ENCODE assay signal across 39 cellular contexts in genomic region chr11:131717616-131718015, GRCh38.
"Had no signal": no experiment of that assay in that cellular context is flagged by ENCODE, and none has a peak within 500 bp of the region (broad histone marks: within the 10 kb centered on the region; RNA-seq: fewer than 3 reads in every experiment).

No MANE protein-coding gene starts in this region.

- DNase-seq: activated effector memory CD4-positive, alpha-beta T cell treated with anti-CD3 and anti-CD28 coated beads, Interleukin-2, amount 50 U/mL, for 16 hours; activated effector memory CD4-positive, alpha-beta T cell treated with Interleukin-2 at 50 U/mL for 16 hours; activated gamma-delta T cell; activated gamma-delta T cell treated with Interleukin-2 at 50 U/mL for 16 hours; activated naive CD4-positive, alpha-beta T cell; activated naive CD4-positive, alpha-beta T cell treated with anti-CD3 and anti-CD28 coated beads for 36 hours; activated naive CD4-positive, alpha-beta T cell treated with anti-CD3 and anti-CD28 coated beads, Interleukin-2, amount 10 ng/mL, durations not matched to agents 7 days and 5 days; activated naive CD4-positive, alpha-beta T cell treated with anti-CD3 and anti-CD28 coated beads, Interleukin-2, amount 50 U/mL, for 16 hours; activated naive CD4-positive, alpha-beta T cell treated with Interleukin-2 at 50 U/mL for 16 hours; activated naive CD8-positive, alpha-beta T cell treated with anti-CD3 and anti-CD28 coated beads for 36 hours; activated naive CD8-positive, alpha-beta T cell treated with anti-CD3 and anti-CD28 coated beads, Interleukin-2, amount 10 ng/mL, durations not matched to agents 7 days and 5 days; activated naive CD8-positive, alpha-beta T cell treated with anti-CD3 and anti-CD28 coated beads, Interleukin-2, amount 50 U/mL, for 24 hours; activated T-cell treated with anti-CD3 and anti-CD28 coated beads for 4 hours; activated T-cell treated with anti-CD3 and anti-CD28 coated beads, Interleukin-2, amount 50 U/mL, for 1 hour; activated T-cell treated with anti-CD3 and anti-CD28 coated beads, Interleukin-2, amount 50 U/mL, for 24 hours; activated T-cell treated with anti-CD3 and anti-CD28 coated beads, Interleukin-2, amount 50 U/mL, for 4 hours; activated T-cell treated with anti-CD3 and anti-CD28 coated beads, Interleukin-2, amount 50 U/mL, for 48 hours; activated T-cell treated with anti-CD3 and anti-CD28 coated beads, Interleukin-2, amount 50 U/mL, for 72 hours; adrenal gland; amniotic stem cell; amygdala; anterior cingulate cortex; aorta; body of pancreas; brain microvascular endothelial cell; caudate nucleus; central memory CD4-positive, alpha-beta T cell; cerebellar nuclear complex had no signal

- H3K27me3 ChIP-seq: adrenal gland, ascending aorta, body of pancreas, brain microvascular endothelial cell, cardiac muscle cell had no signal

- H3K4me3 Mint-ChIP-seq: activated naive CD4-positive, alpha-beta T cell treated with anti-CD3 and anti-CD28 coated beads for 36 hours; activated naive CD4-positive, alpha-beta T cell treated with anti-CD3 and anti-CD28 coated beads, Interleukin-2, amount 10 ng/mL, durations not matched to agents 7 days and 5 days; activated naive CD4-positive, alpha-beta T cell treated with anti-CD3 and anti-CD28 coated beads, Interleukin-2, amount 50 U/mL, for 24 hours; activated naive CD8-positive, alpha-beta T cell; activated naive CD8-positive, alpha-beta T cell treated with anti-CD3 and anti-CD28 coated beads for 36 hours; activated naive CD8-positive, alpha-beta T cell treated with anti-CD3 and anti-CD28 coated beads, Interleukin-2, amount 10 ng/mL, durations not matched to agents 7 days and 5 days; activated naive CD8-positive, alpha-beta T cell treated with anti-CD3 and anti-CD28 coated beads, Interleukin-2, amount 50 U/mL, for 24 hours; activated T-cell treated with anti-CD3 and anti-CD28 coated beads, Interleukin-2, amount 50 U/mL, for 24 hours; activated T-cell treated with anti-CD3 and anti-CD28 coated beads, Interleukin-2, amount 50 U/mL, for 4 hours; activated T-cell treated with anti-CD3 and anti-CD28 coated beads, Interleukin-2, amount 50 U/mL, for 72 hours; activated T-helper 1 cell treated with anti-CD3 and anti-CD28 coated beads, Interleukin-12 subunit alpha, Interleukin-12 subunit beta, Interleukin-2, Interleukin-4 antibody, amounts not matched to agents 30 ng/mL and 10 ng/mL and 1 ng/mL, durations not matched to agents 14 hours and 24 hours and 36 hours; activated T-helper 17 cell treated with anti-CD3 and anti-CD28 coated beads, Interleukin-2, amount 50 U/mL, for 72 hours; brain; central memory CD8-positive, alpha-beta T cell had no signal

- H3K27ac Mint-ChIP-seq: activated naive CD4-positive, alpha-beta T cell treated with anti-CD3 and anti-CD28 coated beads for 36 hours; activated naive CD4-positive, alpha-beta T cell treated with anti-CD3 and anti-CD28 coated beads, Interleukin-2, amount 10 ng/mL, durations not matched to agents 7 days and 5 days; activated naive CD4-positive, alpha-beta T cell treated with anti-CD3 and anti-CD28 coated beads, Interleukin-2, amount 50 U/mL, for 24 hours; activated naive CD4-positive, alpha-beta T cell treated with anti-CD3 and anti-CD28 coated beads, Interleukin-2, amount 50 U/mL, for 72 hours; activated naive CD8-positive, alpha-beta T cell; activated naive CD8-positive, alpha-beta T cell treated with anti-CD3 and anti-CD28 coated beads for 36 hours; activated naive CD8-positive, alpha-beta T cell treated with anti-CD3 and anti-CD28 coated beads, Interleukin-2, amount 10 ng/mL, durations not matched to agents 7 days and 5 days; activated naive CD8-positive, alpha-beta T cell treated with anti-CD3 and anti-CD28 coated beads, Interleukin-2, amount 50 U/mL, for 24 hours; activated T-cell treated with anti-CD3 and anti-CD28 coated beads, Interleukin-2, amount 50 U/mL, for 24 hours; activated T-cell treated with anti-CD3 and anti-CD28 coated beads, Interleukin-2, amount 50 U/mL, for 72 hours; activated T-helper 1 cell treated with anti-CD3 and anti-CD28 coated beads, Interleukin-12 subunit alpha, Interleukin-12 subunit beta, Interleukin-2, Interleukin-4 antibody, amounts not matched to agents 30 ng/mL and 10 ng/mL and 1 ng/mL, durations not matched to agents 14 hours and 24 hours and 36 hours; activated T-helper 17 cell treated with anti-CD3 and anti-CD28 coated beads, Interleukin-2, amount 50 U/mL, for 72 hours; activated T-helper 2 cell treated with anti-CD3 and anti-CD28 coated beads, Interferon-gamma antibody, Interleukin-2, Interleukin-4, amounts not matched to agents 10 μg/mL and 5 μg/mL and 100 μg/mL, durations not matched to agents 14 hours and 24 hours and 36 hours; brain had no signal

- H3K4me1 Mint-ChIP-seq: activated naive CD4-positive, alpha-beta T cell treated with anti-CD3 and anti-CD28 coated beads, Interleukin-2, amount 10 ng/mL, durations not matched to agents 7 days and 5 days; activated naive CD4-positive, alpha-beta T cell treated with anti-CD3 and anti-CD28 coated beads, Interleukin-2, amount 50 U/mL, for 24 hours; activated naive CD8-positive, alpha-beta T cell treated with anti-CD3 and anti-CD28 coated beads for 36 hours; activated naive CD8-positive, alpha-beta T cell treated with anti-CD3 and anti-CD28 coated beads, Interleukin-2, amount 10 ng/mL, durations not matched to agents 7 days and 5 days; activated naive CD8-positive, alpha-beta T cell treated with anti-CD3 and anti-CD28 coated beads, Interleukin-2, amount 50 U/mL, for 24 hours; activated T-helper 17 cell treated with anti-CD3 and anti-CD28 coated beads, Interleukin-2, amount 50 U/mL, for 72 hours; central memory CD8-positive, alpha-beta T cell had no signal

- H3K9me3 Mint-ChIP-seq: activated naive CD4-positive, alpha-beta T cell treated with anti-CD3 and anti-CD28 coated beads, Interleukin-2, amount 10 ng/mL, durations not matched to agents 7 days and 5 days; activated naive CD4-positive, alpha-beta T cell treated with anti-CD3 and anti-CD28 coated beads, Interleukin-2, amount 50 U/mL, for 24 hours; activated naive CD8-positive, alpha-beta T cell treated with anti-CD3 and anti-CD28 coated beads, Interleukin-2, amount 10 ng/mL, durations not matched to agents 7 days and 5 days; activated T-helper 2 cell treated with anti-CD3 and anti-CD28 coated beads, Interferon-gamma antibody, Interleukin-2, Interleukin-4, amounts not matched to agents 10 μg/mL and 5 μg/mL and 100 μg/mL, durations not matched to agents 14 hours and 24 hours and 36 hours had no signal

- H3K27me3 Mint-ChIP-seq: activated naive CD4-positive, alpha-beta T cell treated with anti-CD3 and anti-CD28 coated beads, Interleukin-2, amount 10 ng/mL, durations not matched to agents 7 days and 5 days; activated naive CD4-positive, alpha-beta T cell treated with anti-CD3 and anti-CD28 coated beads, Interleukin-2, amount 50 U/mL, for 24 hours; activated naive CD8-positive, alpha-beta T cell; activated naive CD8-positive, alpha-beta T cell treated with anti-CD3 and anti-CD28 coated beads for 36 hours; activated naive CD8-positive, alpha-beta T cell treated with anti-CD3 and anti-CD28 coated beads, Interleukin-2, amount 10 ng/mL, durations not matched to agents 7 days and 5 days; activated T-cell treated with anti-CD3 and anti-CD28 coated beads, Interleukin-2, amount 50 U/mL, for 24 hours; central memory CD8-positive, alpha-beta T cell had no signal

- H3K4me1 ChIP-seq: adrenal gland, ascending aorta, body of pancreas, breast epithelium had no signal

- ATAC-seq: activated naive CD4-positive, alpha-beta T cell treated with anti-CD3 and anti-CD28 coated beads, Interleukin-2, amount 50 U/mL, for 72 hours; activated naive CD8-positive, alpha-beta T cell treated with anti-CD3 and anti-CD28 coated beads, Interleukin-2, amount 50 U/mL, for 24 hours; activated T-cell treated with anti-CD3 and anti-CD28 coated beads, Interleukin-2, amount 50 U/mL, for 4 hours; activated T-cell treated with anti-CD3 and anti-CD28 coated beads, Interleukin-2, amount 50 U/mL, for 72 hours; activated T-helper 17 cell treated with anti-CD3 and anti-CD28 coated beads, Interleukin-2, amount 50 U/mL, for 72 hours; body of pancreas had no signal

- H3K27ac ChIP-seq: adrenal gland, ascending aorta, body of pancreas, brain microvascular endothelial cell, breast epithelium, cardiac muscle cell had no signal

- H3K36me3 ChIP-seq: adrenal gland, ascending aorta, brain microvascular endothelial cell, breast epithelium, cardiac muscle cell had no signal

- H3K36me3 Mint-ChIP-seq: activated naive CD4-positive, alpha-beta T cell treated with anti-CD3 and anti-CD28 coated beads, Interleukin-2, amount 10 ng/mL, durations not matched to agents 7 days and 5 days; activated naive CD4-positive, alpha-beta T cell treated with anti-CD3 and anti-CD28 coated beads, Interleukin-2, amount 50 U/mL, for 24 hours; activated naive CD8-positive, alpha-beta T cell; activated naive CD8-positive, alpha-beta T cell treated with anti-CD3 and anti-CD28 coated beads for 36 hours; activated naive CD8-positive, alpha-beta T cell treated with anti-CD3 and anti-CD28 coated beads, Interleukin-2, amount 10 ng/mL, durations not matched to agents 7 days and 5 days had no signal

- H3K9me3 ChIP-seq: adrenal gland, ascending aorta, body of pancreas had no signal

- H3K4me3 ChIP-seq: adrenal gland, ascending aorta, body of pancreas, breast epithelium, cardiac muscle cell had no signal
